In the genomic region with DNA sequence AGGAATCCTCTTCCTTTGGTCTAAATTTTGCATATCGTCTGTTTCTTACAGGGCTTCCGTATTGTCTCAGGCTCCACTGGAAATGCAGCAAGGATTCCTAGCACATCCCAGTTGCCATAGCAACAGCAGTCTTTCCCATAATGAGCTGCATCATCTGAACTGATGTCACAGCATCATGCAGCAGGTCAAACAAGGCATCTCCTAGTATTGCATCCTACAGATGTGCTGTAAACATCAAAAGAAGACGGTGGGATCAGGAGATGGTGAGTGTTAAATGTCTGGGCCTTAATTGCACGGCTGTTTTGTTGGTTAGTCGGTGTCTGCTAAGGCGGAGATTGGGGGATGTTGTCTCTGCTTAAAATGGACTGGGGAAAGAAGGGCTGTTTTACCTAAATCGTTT, we compare ENCODE assay signal across 15 cellular contexts. TPM values are rescaled to one million over a fixed set of nuclear protein-coding genes. Genes with fewer than 3 reads are reported as not detected.
A peak's percentile ranks its signal among the peaks of the same experiment; 100 is the strongest.
DNase-seq lines count a peak whose midpoint lies in the region; ATAC-seq and TF ChIP-seq lines count a peak whose summit lies in the region.
"Had no signal": no experiment of that assay in that cellular context is flagged by ENCODE, and none has a peak within 500 bp of the region (broad histone marks: within the 10 kb centered on the region; RNA-seq: fewer than 3 reads in every experiment).

AKAP6 (plus strand) TSS at position 153 of the 400 bp plus-strand sequence. CDS start 104,196 bp downstream, outside the sequence.

- no peaks in the 10 kb centered on the region for H3K36me3 Mint-ChIP-seq in progenitor cell of endocrine pancreas (ENCODE audit: insufficient read depth)
- H3K36me3 Mint-ChIP-seq: CD8-positive, alpha-beta memory T cell had no signal

- H3K27ac Mint-ChIP-seq in progenitor cell of endocrine pancreas: peak within 1 kb of the TSS; percentile 46

- H3K4me1 ChIP-seq in Loucy (ENCODE audit: insufficient read depth, low read length, poor library complexity, severe bottlenecking) (peaks cover 11% of the 10 kb centered on the region), left ventricle myocardium inferior (peaks cover 15% of the 10 kb centered on the region), hepatocyte (ENCODE audit: insufficient read depth) (peaks cover 20% of the 10 kb centered on the region)

- TF ChIP-seq CTCF in Loucy (conservative IDR thresholded peaks at IDR 0.05; ENCODE audit: low read length) (no peak), left ventricle myocardium inferior (IDR thresholded peaks at IDR 0.05; ENCODE audit: borderline replicate concordance) (no peak), progenitor cell of endocrine pancreas (IDR thresholded peaks at IDR 0.05; ENCODE audit: unreplicated experiment) (no peak), hepatocyte (IDR thresholded peaks at IDR 0.05; ENCODE audit: poor library complexity) (no peak)

- no peaks in the 10 kb centered on the region for H3K9me3 Mint-ChIP-seq in progenitor cell of endocrine pancreas (ENCODE audit: low read depth)

- 52% methylated on average over 7 of the region's 7 CpGs for WGBS in hepatocyte (ENCODE audit: low lambda C conversion rate, missing lambda C conversion rate)

- no peaks in the 10 kb centered on the region for H4K20me1 ChIP-seq in Loucy (ENCODE audit: insufficient read depth, low read length, poor library complexity, severe bottlenecking)
- H4K20me1 ChIP-seq in hepatocyte (ENCODE audit: insufficient read depth, poor library complexity, severe bottlenecking): no peaks in the 10 kb centered on the region

- H3K9me3 ChIP-seq in Loucy (ENCODE audit: insufficient read depth, low read depth, low read length) (no peaks in the 10 kb centered on the region), left ventricle myocardium inferior (replicated peaks) (peaks cover 9% of the 10 kb centered on the region), hepatocyte (ENCODE audit: low read depth) (no peaks in the 10 kb centered on the region)

- DNase-seq in SK-N-DZ (ENCODE audit: low spot score) (peak; percentile 93), left ventricle myocardium inferior (no peak), progenitor cell of endocrine pancreas (ENCODE audit: low spot score, unreplicated experiment) (no peak), CD1c-positive myeloid dendritic cell (ENCODE audit: extremely low spot score) (no peak), hepatocyte (ENCODE audit: low spot score) (no peak)
- no peak for DNase-seq in activated CD8-positive, alpha-beta memory T cell treated with anti-CD3 and anti-CD28 coated beads, Interleukin-2, amount 50 U/mL, for 48 hours
- DNase-seq: activated T-cell treated with anti-CD3 and anti-CD28 coated beads, Interleukin-2, amount 50 U/mL, for 1 hour; CD8-positive, alpha-beta memory T cell; foreskin melanocyte; Kasumi-1; trophoblast cell had no signal

- intact Hi-C loops in left ventricle myocardium inferior (cut with micrococcal nuclease): no loop called here

- no peak for ATAC-seq in HG02970 (IDR thresholded peaks at IDR 0.05; ENCODE audit: low FRiP score, unreplicated experiment)
- ATAC-seq: GM12878 had no signal

- no peaks in the 10 kb centered on the region for H3K9me2 ChIP-seq in Loucy (replicated peaks; ENCODE audit: low read depth, low read length)
- H3K9me2 ChIP-seq in hepatocyte (replicated peaks; ENCODE audit: insufficient read depth): no peaks in the 10 kb centered on the region

- H3K27me3 Mint-ChIP-seq in progenitor cell of endocrine pancreas: no peaks in the 10 kb centered on the region
- H3K27me3 Mint-ChIP-seq: CD8-positive, alpha-beta memory T cell; central memory CD8-positive, alpha-beta T cell had no signal

- no peaks in the 10 kb centered on the region for H3K79me2 ChIP-seq in Loucy (ENCODE audit: insufficient read depth, low read length)
- no peaks in the 10 kb centered on the region for H3K79me2 ChIP-seq in hepatocyte

- H3K9ac ChIP-seq in Loucy (ENCODE audit: low read depth, low read length, poor library complexity, severe bottlenecking): no peak within 1 kb of the TSS

- H3K27me3 ChIP-seq in Loucy (ENCODE audit: insufficient read depth, low read length, poor library complexity, severe bottlenecking) (no peaks in the 10 kb centered on the region), left ventricle myocardium inferior (ENCODE audit: low read depth) (no peaks in the 10 kb centered on the region), hepatocyte (no peaks in the 10 kb centered on the region)

- no peak within 1 kb of the TSS for H3K4me3 ChIP-seq in Loucy (ENCODE audit: low read length, poor library complexity, severe bottlenecking)
- H3K4me3 ChIP-seq in left ventricle myocardium inferior: no peak within 1 kb of the TSS
- no peak within 1 kb of the TSS for H3K4me3 ChIP-seq in hepatocyte
- H3K4me3 ChIP-seq: GM12878 had no signal

- H3K27ac ChIP-seq in left ventricle myocardium inferior (replicated peaks): no peak within 1 kb of the TSS
- H3K27ac ChIP-seq in hepatocyte: no peak within 1 kb of the TSS

- no peak within 1 kb of the TSS for H3K4me3 Mint-ChIP-seq in progenitor cell of endocrine pancreas (ENCODE audit: low read depth)
- H3K4me3 Mint-ChIP-seq: CD8-positive, alpha-beta memory T cell; central memory CD8-positive, alpha-beta T cell had no signal

- H3K4me2 ChIP-seq in Loucy (ENCODE audit: low read depth, low read length, poor library complexity, severe bottlenecking): no peak within 1 kb of the TSS
- no peak within 1 kb of the TSS for H3K4me2 ChIP-seq in hepatocyte

- H3F3A ChIP-seq in Loucy (ENCODE audit: low read depth): no peaks in the 10 kb centered on the region

- 0 out of 2 replicates have a peak within 1 kb of the TSS, but pooled peaks have one; percentile 58 for H2AFZ ChIP-seq in Loucy (ENCODE audit: low read length)
- H2AFZ ChIP-seq in hepatocyte: no peak within 1 kb of the TSS

- H3K36me3 ChIP-seq in Loucy (ENCODE audit: insufficient read depth, low read length) (no peaks in the 10 kb centered on the region), left ventricle myocardium inferior (no peaks in the 10 kb centered on the region), hepatocyte (replicated peaks; ENCODE audit: insufficient read depth, low read depth) (no peaks in the 10 kb centered on the region)

- H3K4me1 Mint-ChIP-seq in progenitor cell of endocrine pancreas (ENCODE audit: low read depth): peaks cover 14% of the 10 kb centered on the region
- H3K4me1 Mint-ChIP-seq: CD8-positive, alpha-beta memory T cell; central memory CD8-positive, alpha-beta T cell had no signal

RNA-seq across cellular contexts. Expression of gene AKAP6, which starts in this region (rescaled TPM):
- 2.7 and 8.0 TPM in 2 replicates for polyA plus RNA-seq in SK-N-DZ (2014; cell fraction: cytosol; rRNA removed)
- polyA plus RNA-seq in SK-N-DZ (2014; cell fraction: nucleus; rRNA removed): 6.3 and 10.2 TPM in 2 replicates
- 218 TPM for total RNA-seq in left ventricle myocardium inferior
- 2.9 and 3.4 TPM in 2 replicates for total RNA-seq in progenitor cell of endocrine pancreas
- 1.6 and 2.1 TPM in 2 replicates for total RNA-seq in hepatocyte
- 0.46 and 1.1 TPM in 2 replicates for polyA plus RNA-seq in hepatocyte

Comparison
In these comparisons a context has a peak if more than half of its experiments do, and no peak if none do; other contexts are left out.
1. RNA of gene AKAP6 (total RNA-seq): 218 TPM in left ventricle myocardium inferior (single experiment); 2.9 to 3.4 TPM in progenitor cell of endocrine pancreas and 1.6 to 2.1 TPM in hepatocyte; every median in the first group is over 10 times any median in the second.